Comparison of ENCODE assay signal across 8 cellular contexts in genomic region chr1:10510520-10511493, GRCh38.
DNase-seq lines count a peak whose midpoint lies in the region; ATAC-seq lines count a peak whose summit lies in the region.

No MANE protein-coding gene starts in this region.

- peak; percentile 71 for ATAC-seq in HG03378 (IDR thresholded peaks at IDR 0.05; ENCODE audit: unreplicated experiment)
- peak; percentile 54 for ATAC-seq in memory B cell (ENCODE audit: low read depth)
- peak; percentile 99 for ATAC-seq in stimulated activated effector memory CD8-positive, alpha-beta T cell treated with anti-CD3 and anti-CD28 coated beads, Interleukin-12 subunit alpha, Interleukin-12 subunit beta, amount 100 ng/mL, for 72 hours

- peaks cover 48% of the 10 kb centered on the region for H3K4me1 Mint-ChIP-seq in memory B cell
- H3K4me1 Mint-ChIP-seq in stimulated activated effector memory CD8-positive, alpha-beta T cell treated with anti-CD3 and anti-CD28 coated beads, Interleukin-12 subunit alpha, Interleukin-12 subunit beta, amount 100 ng/mL, for 72 hours: peaks cover 70% of the 10 kb centered on the region

- H3K27me3 Mint-ChIP-seq in memory B cell: no peaks in the 10 kb centered on the region

- peaks cover 1% of the 10 kb centered on the region for H3K36me3 Mint-ChIP-seq in memory B cell
- no peaks in the 10 kb centered on the region for H3K36me3 Mint-ChIP-seq in stimulated activated effector memory CD8-positive, alpha-beta T cell treated with anti-CD3 and anti-CD28 coated beads, Interleukin-12 subunit alpha, Interleukin-12 subunit beta, amount 100 ng/mL, for 72 hours

- H3K27ac Mint-ChIP-seq in memory B cell: peak overlapping the region; percentile 17
- H3K27ac Mint-ChIP-seq in stimulated activated effector memory CD8-positive, alpha-beta T cell treated with anti-CD3 and anti-CD28 coated beads, Interleukin-12 subunit alpha, Interleukin-12 subunit beta, amount 100 ng/mL, for 72 hours: peak overlapping the region; percentile 81

- DNase-seq in AG20443 (ENCODE audit: low spot score) (peak; percentile 80), GM19238 (ENCODE audit: insufficient read length, low spot score) (peak; percentile 79), T-helper 1 cell (peak; percentile 27 to 96 (median 60)), memory B cell (ENCODE audit: low spot score in 2 of 2) (no peak), anterior cingulate cortex (lab: John Stamatoyannopoulos, UW) (no peak)
- peak; percentile 63 for DNase-seq in activated naive CD8-positive, alpha-beta T cell treated with anti-CD3 and anti-CD28 coated beads, Interleukin-2, amount 50 U/mL, for 16 hours (ENCODE audit: low read depth, low spot score)
- peak; percentile 57 to 79 for DNase-seq in stimulated activated effector memory CD8-positive, alpha-beta T cell treated with anti-CD3 and anti-CD28 coated beads, Interleukin-12 subunit alpha, Interleukin-12 subunit beta, amount 100 ng/mL, for 72 hours (ENCODE audit: low spot score in 2 of 2)

- no peaks in the 10 kb centered on the region for H3K9me3 Mint-ChIP-seq in memory B cell
- no peaks in the 10 kb centered on the region for H3K9me3 Mint-ChIP-seq in stimulated activated effector memory CD8-positive, alpha-beta T cell treated with anti-CD3 and anti-CD28 coated beads, Interleukin-12 subunit alpha, Interleukin-12 subunit beta, amount 100 ng/mL, for 72 hours

- H3K4me3 Mint-ChIP-seq in memory B cell: peak overlapping the region; percentile 42
- peak overlapping the region; percentile 34 for H3K4me3 Mint-ChIP-seq in stimulated activated effector memory CD8-positive, alpha-beta T cell treated with anti-CD3 and anti-CD28 coated beads, Interleukin-12 subunit alpha, Interleukin-12 subunit beta, amount 100 ng/mL, for 72 hours

Comparison
In these comparisons a context has a peak if more than half of its experiments do, and no peak if none do; other contexts are left out.
1. DNase-seq: peak in AG20443 (single experiment), GM19238 (single experiment), T-helper 1 cell (5 of 5), activated naive CD8-positive, alpha-beta T cell treated with anti-CD3 and anti-CD28 coated beads, Interleukin-2, amount 50 U/mL, for 16 hours (single experiment) and stimulated activated effector memory CD8-positive, alpha-beta T cell treated with anti-CD3 and anti-CD28 coated beads, Interleukin-12 subunit alpha, Interleukin-12 subunit beta, amount 100 ng/mL, for 72 hours (2 of 2); none in memory B cell (0 of 2) and anterior cingulate cortex (0 of 58).
2. Peak in every context shown above with its lines, with median percentiles within 50 percentile points of each other: ATAC-seq.